In the genomic region with DNA sequence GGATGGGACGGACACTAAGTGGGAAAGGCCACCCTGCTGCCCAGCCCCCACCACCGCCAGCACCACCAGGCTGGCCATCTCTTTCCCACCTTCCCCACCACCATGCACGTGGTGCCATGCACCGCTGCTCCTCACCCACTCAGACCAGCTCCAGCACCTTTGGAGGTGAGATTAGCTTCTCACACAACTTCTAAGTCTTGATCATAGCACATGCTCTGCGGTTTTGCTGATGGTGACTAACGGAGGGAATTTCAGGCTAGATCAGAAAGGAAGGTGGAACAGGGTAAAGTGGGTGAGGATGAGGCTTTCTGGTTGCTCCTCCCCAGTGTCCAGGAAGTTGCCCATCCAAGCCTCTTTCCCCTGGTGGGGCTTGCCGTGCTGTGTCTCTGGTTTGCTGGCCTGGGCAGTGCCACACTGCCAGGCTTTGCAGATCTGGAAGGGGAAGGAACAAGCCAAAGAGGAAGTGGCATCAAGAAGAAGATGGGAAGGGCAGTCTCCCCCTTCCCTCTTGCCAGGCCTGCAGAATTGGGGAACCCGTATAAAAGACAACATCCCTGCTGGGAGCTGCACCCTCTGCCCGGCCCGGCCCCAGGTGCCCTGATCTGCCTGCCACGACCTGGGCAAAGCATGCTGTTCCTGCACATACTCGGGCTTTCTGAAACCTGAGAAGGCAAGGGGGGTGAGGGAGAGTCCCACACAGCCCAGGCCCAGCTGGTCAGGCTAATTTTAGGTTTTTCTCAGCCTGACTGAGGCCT, we compare ENCODE assay signal across 8 cellular contexts. TPM values are rescaled to one million over a fixed set of nuclear protein-coding genes. Genes with fewer than 3 reads are reported as not detected.
DNase-seq lines count a peak whose midpoint lies in the region; ATAC-seq and TF ChIP-seq lines count a peak whose summit lies in the region.

No MANE protein-coding gene starts in this region.

- peaks cover 3% of the 10 kb centered on the region for H3K36me3 Mint-ChIP-seq in activated naive CD8-positive, alpha-beta T cell treated with anti-CD3 and anti-CD28 coated beads, Interleukin-2, amount 10 ng/mL, durations not matched to agents 7 days and 5 days
- H3K36me3 Mint-ChIP-seq in naive thymus-derived CD4-positive, alpha-beta T cell: peaks cover 0 to 5% (median 0%) of the 10 kb centered on the region in 5 donors

- H3K4me3 ChIP-seq in HEK293 (ENCODE audit: low read depth, low read length): no peak overlapping the region
- H3K4me3 ChIP-seq in MG63: no peak overlapping the region
- H3K4me3 ChIP-seq in naive thymus-derived CD4-positive, alpha-beta T cell (ENCODE audit: low read length): no peak overlapping the region

- peak overlapping the region; percentile 54 for H3K4me3 Mint-ChIP-seq in activated naive CD8-positive, alpha-beta T cell treated with anti-CD3 and anti-CD28 coated beads, Interleukin-2, amount 10 ng/mL, durations not matched to agents 7 days and 5 days
- H3K4me3 Mint-ChIP-seq in naive thymus-derived CD4-positive, alpha-beta T cell: peak overlapping the region in 5 of 10 donors; percentile 7 to 53 (median 45)

- ATAC-seq in activated naive CD8-positive, alpha-beta T cell treated with anti-CD3 and anti-CD28 coated beads, Interleukin-2, amount 10 ng/mL, durations not matched to agents 7 days and 5 days (ENCODE audit: low read depth): peak; percentile 23
- peak; percentile 55 for ATAC-seq in naive thymus-derived CD4-positive, alpha-beta T cell

- no peak for TF ChIP-seq CTCF in HEK293 (tag by site-specific recombination; IDR thresholded peaks at IDR 0.05)

- in situ Hi-C loops in ACHN (cut with HindIII; ENCODE audit: low pct_ligation_motif_present, low pct_unique_long_range_greater_than_20kb, low sequenced_read_pairs): no loop called here

- no peaks in the 10 kb centered on the region for H3K4me1 ChIP-seq in HEK293 (ENCODE audit: control insufficient read depth, insufficient read depth, low read length)
- peaks cover 38 to 50% of the 10 kb centered on the region in 2 donors for H3K4me1 ChIP-seq in naive thymus-derived CD4-positive, alpha-beta T cell (ENCODE audit: control insufficient read depth in 2 of 2, insufficient read depth in 2 of 2, low read length in 2 of 2)

- H3K9me3 Mint-ChIP-seq in activated naive CD8-positive, alpha-beta T cell treated with anti-CD3 and anti-CD28 coated beads, Interleukin-2, amount 10 ng/mL, durations not matched to agents 7 days and 5 days: no peaks in the 10 kb centered on the region
- H3K9me3 Mint-ChIP-seq in naive thymus-derived CD4-positive, alpha-beta T cell: peaks cover 0 to 1% (median 0%) of the 10 kb centered on the region in 11 donors

- intact Hi-C loops in naive thymus-derived CD4-positive, alpha-beta T cell (cut with micrococcal nuclease): no loop called here

- POLR2A ChIA-PET in HEK293 (lab: Yijun Ruan, JAX): no interaction called here
- POLR2A ChIA-PET in activated naive CD8-positive, alpha-beta T cell treated with anti-CD3 and anti-CD28 coated beads, Interleukin-2, amount 10 ng/mL, durations not matched to agents 7 days and 5 days (lab: Charles Lee): interaction anchor here (0.6 to 4.4 kb wide), 6 partner anchors 9 to 45 kb away, joined by 3 to 36 read pairs (median 11); a partner anchor contains a TSS
- POLR2A ChIA-PET in naive thymus-derived CD4-positive, alpha-beta T cell (lab: Charles Lee): no interaction called here

- DNase-seq in SIG-M5 treated with dmso at 0.1 percent for 504 hours (lab: John Stamatoyannopoulos, UW; ENCODE audit: unreplicated experiment) (peak; percentile 74), SIG-M5 (lab: John Stamatoyannopoulos, UW) (no peak), MG63 (peak; percentile 53), NCI-H2107 treated with DMSO at 0.1 percent for 48 hours (lab: John Stamatoyannopoulos, UW; ENCODE audit: unreplicated experiment) (no peak), ACHN (no peak)
- DNase-seq in activated naive CD8-positive, alpha-beta T cell treated with anti-CD3 and anti-CD28 coated beads, Interleukin-2, amount 10 ng/mL, durations not matched to agents 7 days and 5 days: peak; percentile 41
- DNase-seq in naive thymus-derived CD4-positive, alpha-beta T cell: peak in 1 of 9 donors; percentile 54

- no peaks in the 10 kb centered on the region for H3K27me3 ChIP-seq in MG63
- no peaks in the 10 kb centered on the region for H3K27me3 ChIP-seq in naive thymus-derived CD4-positive, alpha-beta T cell (ENCODE audit: control insufficient read depth in 2 of 2, insufficient read depth in 2 of 2, low read length in 2 of 2)

- H3K27me3 Mint-ChIP-seq in activated naive CD8-positive, alpha-beta T cell treated with anti-CD3 and anti-CD28 coated beads, Interleukin-2, amount 10 ng/mL, durations not matched to agents 7 days and 5 days: no peaks in the 10 kb centered on the region
- no peaks in the 10 kb centered on the region for H3K27me3 Mint-ChIP-seq in naive thymus-derived CD4-positive, alpha-beta T cell

- H3K27ac Mint-ChIP-seq in activated naive CD8-positive, alpha-beta T cell treated with anti-CD3 and anti-CD28 coated beads, Interleukin-2, amount 10 ng/mL, durations not matched to agents 7 days and 5 days: peak overlapping the region; percentile 79
- peak overlapping the region in 3 of 9 donors; percentile 10 to 89 (median 55) for H3K27ac Mint-ChIP-seq in naive thymus-derived CD4-positive, alpha-beta T cell

- no peaks in the 10 kb centered on the region for H3K36me3 ChIP-seq in HEK293 (ENCODE audit: control insufficient read depth in 2 of 2, insufficient read depth in 1 of 2, low read length in 2 of 2)
- no peaks in the 10 kb centered on the region for H3K36me3 ChIP-seq in MG63
- H3K36me3 ChIP-seq in naive thymus-derived CD4-positive, alpha-beta T cell (ENCODE audit: control insufficient read depth in 2 of 3, insufficient read depth in 3 of 3, low read length in 3 of 3): no peaks in the 10 kb centered on the region

- H3K4me1 Mint-ChIP-seq in activated naive CD8-positive, alpha-beta T cell treated with anti-CD3 and anti-CD28 coated beads, Interleukin-2, amount 10 ng/mL, durations not matched to agents 7 days and 5 days: peaks cover 65% of the 10 kb centered on the region
- peaks cover 43 to 78% (median 64%) of the 10 kb centered on the region in 7 donors for H3K4me1 Mint-ChIP-seq in naive thymus-derived CD4-positive, alpha-beta T cell

- CTCF ChIA-PET in HEK293 (lab: Yijun Ruan, JAX): interaction anchor here (0.6 to 1.8 kb wide), 3 partner anchors 46 to 94 kb away, joined by 3 to 5 read pairs (median 3); no protein-coding TSS in a partner anchor
- CTCF ChIA-PET in naive thymus-derived CD4-positive, alpha-beta T cell (lab: Charles Lee): interaction anchor here (1.3 kb wide), 1 partner anchor 46 kb away, joined by 5 read pairs; no protein-coding TSS in a partner anchor

- H3K9me3 ChIP-seq in HEK293 (ENCODE audit: control insufficient read depth, insufficient read depth, low read depth, low read length): no peaks in the 10 kb centered on the region
- H3K9me3 ChIP-seq in MG63: no peaks in the 10 kb centered on the region
- H3K9me3 ChIP-seq in naive thymus-derived CD4-positive, alpha-beta T cell (ENCODE audit: control insufficient read depth in 2 of 3, low read length in 3 of 3): no peaks in the 10 kb centered on the region

- no peak overlapping the region for H3K27ac ChIP-seq in HEK293 (ENCODE audit: extremely low read depth, low read depth, low read length)
- no peak overlapping the region for H3K27ac ChIP-seq in naive thymus-derived CD4-positive, alpha-beta T cell (ENCODE audit: low read depth, low read length)

TF ChIP-seq in HEK293, 187 proteins besides CTCF, POLR2A, EP300 and RAD21:
- TF ChIP-seq, protein P1, sequence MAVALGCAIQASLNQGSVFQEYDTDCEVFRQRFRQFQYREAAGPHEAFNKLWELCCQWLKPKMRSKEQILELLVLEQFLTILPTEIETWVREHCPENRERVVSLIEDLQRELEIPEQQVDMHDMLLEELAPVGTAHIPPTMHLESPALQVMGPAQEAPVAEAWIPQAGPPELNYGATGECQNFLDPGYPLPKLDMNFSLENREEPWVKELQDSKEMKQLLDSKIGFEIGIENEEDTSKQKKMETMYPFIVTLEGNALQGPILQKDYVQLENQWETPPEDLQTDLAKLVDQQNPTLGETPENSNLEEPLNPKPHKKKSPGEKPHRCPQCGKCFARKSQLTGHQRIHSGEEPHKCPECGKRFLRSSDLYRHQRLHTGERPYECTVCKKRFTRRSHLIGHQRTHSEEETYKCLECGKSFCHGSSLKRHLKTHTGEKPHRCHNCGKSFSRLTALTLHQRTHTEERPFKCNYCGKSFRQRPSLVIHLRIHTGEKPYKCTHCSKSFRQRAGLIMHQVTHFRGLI (tag by site-specific recombination; IDR thresholded peaks at IDR 0.05): no peak
- TF ChIP-seq, protein P2, sequence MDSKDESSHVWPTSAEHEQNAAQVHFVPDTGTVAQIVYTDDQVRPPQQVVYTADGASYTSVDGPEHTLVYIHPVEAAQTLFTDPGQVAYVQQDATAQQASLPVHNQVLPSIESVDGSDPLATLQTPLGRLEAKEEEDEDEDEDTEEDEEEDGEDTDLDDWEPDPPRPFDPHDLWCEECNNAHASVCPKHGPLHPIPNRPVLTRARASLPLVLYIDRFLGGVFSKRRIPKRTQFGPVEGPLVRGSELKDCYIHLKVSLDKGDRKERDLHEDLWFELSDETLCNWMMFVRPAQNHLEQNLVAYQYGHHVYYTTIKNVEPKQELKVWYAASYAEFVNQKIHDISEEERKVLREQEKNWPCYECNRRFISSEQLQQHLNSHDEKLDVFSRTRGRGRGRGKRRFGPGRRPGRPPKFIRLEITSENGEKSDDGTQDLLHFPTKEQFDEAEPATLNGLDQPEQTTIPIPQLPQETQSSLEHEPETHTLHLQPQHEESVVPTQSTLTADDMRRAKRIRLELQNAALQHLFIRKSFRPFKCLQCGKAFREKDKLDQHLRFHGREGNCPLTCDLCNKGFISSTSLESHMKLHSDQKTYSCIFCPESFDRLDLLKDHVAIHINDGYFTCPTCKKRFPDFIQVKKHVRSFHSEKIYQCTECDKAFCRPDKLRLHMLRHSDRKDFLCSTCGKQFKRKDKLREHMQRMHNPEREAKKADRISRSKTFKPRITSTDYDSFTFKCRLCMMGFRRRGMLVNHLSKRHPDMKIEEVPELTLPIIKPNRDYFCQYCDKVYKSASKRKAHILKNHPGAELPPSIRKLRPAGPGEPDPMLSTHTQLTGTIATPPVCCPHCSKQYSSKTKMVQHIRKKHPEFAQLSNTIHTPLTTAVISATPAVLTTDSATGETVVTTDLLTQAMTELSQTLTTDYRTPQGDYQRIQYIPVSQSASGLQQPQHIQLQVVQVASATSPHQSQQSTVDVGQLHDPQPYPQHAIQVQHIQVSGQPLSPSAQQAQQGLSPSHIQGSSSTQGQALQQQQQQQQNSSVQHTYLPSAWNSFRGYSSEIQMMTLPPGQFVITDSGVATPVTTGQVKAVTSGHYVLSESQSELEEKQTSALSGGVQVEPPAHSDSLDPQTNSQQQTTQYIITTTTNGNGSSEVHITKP (tag by site-specific recombination; IDR thresholded peaks at IDR 0.05): peak; percentile 32; the same call in 1 of the 2 replicates

RNA-seq across cellular contexts. Expression of a gene that starts 44.3 kb away (rescaled TPM):
- total RNA-seq in MG63 (2014; rRNA removed; shearing (Covaris generic); ENCODE audit: low replicate concordance): 31.8 and 34.2 TPM in 2 replicates
- total RNA-seq in activated naive CD8-positive, alpha-beta T cell treated with anti-CD3 and anti-CD28 coated beads, Interleukin-2, amount 10 ng/mL, durations not matched to agents 7 days and 5 days: 100 to 1,000 TPM; 138 to 143 TPM
- 100 to 1,000 TPM in 2 of 5 experiments, 10 to 100 TPM in 3; 71.0 to 186 (median 95.4) TPM for total RNA-seq in naive thymus-derived CD4-positive, alpha-beta T cell
- polyA plus RNA-seq in naive thymus-derived CD4-positive, alpha-beta T cell: 10 to 100 TPM; 73.1 to 79.4 TPM

Comparison
In these comparisons a context has a peak if more than half of its experiments do, and no peak if none do; other contexts are left out.
1. DNase-seq: peak in SIG-M5 treated with dmso at 0.1 percent for 504 hours (single experiment), MG63 (single experiment) and activated naive CD8-positive, alpha-beta T cell treated with anti-CD3 and anti-CD28 coated beads, Interleukin-2, amount 10 ng/mL, durations not matched to agents 7 days and 5 days (single experiment); none in SIG-M5 (single experiment), NCI-H2107 treated with DMSO at 0.1 percent for 48 hours (single experiment) and ACHN (single experiment).